In genomic region chr10:11286261-11286989, GRCh38 we compare ENCODE assay signal across 10 cellular contexts.
A peak's percentile ranks its signal among the peaks of the same experiment; 100 is the strongest.
DNase-seq lines count a peak whose midpoint lies in the region; ATAC-seq, FAIRE-seq and TF ChIP-seq lines count a peak whose summit lies in the region.
"Had no signal": no experiment of that assay in that cellular context is flagged by ENCODE, and none has a peak within 500 bp of the region (broad histone marks: within the 10 kb centered on the region; RNA-seq: fewer than 3 reads in every experiment).

No MANE protein-coding gene starts in this region.

- DNase-seq in GM12878 (ENCODE audit: low read depth, low spot score), result peak; percentile 64
- no peak for DNase-seq in SK-N-SH
- DNase-seq in PC-9, result no peak
- no peak for DNase-seq in BE2C
- no peak for DNase-seq in NCI-H748 treated with DMSO at 0.1 percent for 48 hours (lab: John Stamatoyannopoulos, UW)
- DNase-seq: NCI-H2029 had no signal

- H3K9ac ChIP-seq in GM12878 (ENCODE audit: control insufficient read depth, insufficient read depth, low read length) (peak overlapping the region; percentile 10; the same call in 1 of the 2 replicates), SK-N-SH (no peak overlapping the region)
- H3K9ac ChIP-seq: parathyroid adenoma had no signal

- H3K4me3 ChIP-seq in GM12878, result no peak overlapping the region
- H3K4me3 ChIP-seq in SK-N-SH (ENCODE audit: low read depth in 2 of 2, low read length in 1 of 2), result no peak overlapping the region
- no peak overlapping the region for H3K4me3 ChIP-seq in PC-9
- no peak overlapping the region for H3K4me3 ChIP-seq in BE2C (ENCODE audit: low read depth, low read length)

- H3K79me2 ChIP-seq in GM12878 (ENCODE audit: control insufficient read depth, insufficient read depth, low read length) (no peaks in the 10 kb centered on the region; the same call in 1 of the 2 replicates), SK-N-SH (ENCODE audit: insufficient read depth) (no peaks in the 10 kb centered on the region), PC-9 (ENCODE audit: low read depth) (no peaks in the 10 kb centered on the region)
- H3K79me2 ChIP-seq: parathyroid adenoma had no signal

- intact Hi-C loops in GM12878 (cut with micrococcal nuclease; ENCODE audit: unreplicated experiment), result no loop called here
- intact Hi-C loops in PC-9 (cut with micrococcal nuclease; ENCODE audit: unreplicated experiment), result no loop called here

- H3K27me3 ChIP-seq in GM12878 (replicated peaks in 1 of 2; ENCODE audit: control insufficient read depth in 2 of 2, insufficient read depth in 2 of 2, low read length in 1 of 2), result no peaks in the 10 kb centered on the region
- no peaks in the 10 kb centered on the region for H3K27me3 ChIP-seq in SK-N-SH (ENCODE audit: insufficient read depth)
- peaks cover 34% of the 10 kb centered on the region for H3K27me3 ChIP-seq in PC-9 (ENCODE audit: insufficient read depth, low read depth)
- no peaks in the 10 kb centered on the region for H3K27me3 ChIP-seq in BE2C

- ATAC-seq in GM18498 (IDR thresholded peaks at IDR 0.05; ENCODE audit: unreplicated experiment), result peak; percentile 89
- ATAC-seq in GM19324 (IDR thresholded peaks at IDR 0.05; ENCODE audit: low FRiP score, unreplicated experiment), result peak; percentile 69
- peak; percentile 62 for ATAC-seq in HG02981 (IDR thresholded peaks at IDR 0.05; ENCODE audit: unreplicated experiment)
- ATAC-seq in GM12878, result peak; percentile 80

- H3K27ac ChIP-seq in GM12878 (ENCODE audit: control insufficient read depth, insufficient read depth), result peak overlapping the region; percentile 79
- H3K27ac ChIP-seq in SK-N-SH (ENCODE audit: low read depth in 2 of 2, low read length in 1 of 2), result no peak overlapping the region
- no peak overlapping the region for H3K27ac ChIP-seq in PC-9
- H3K27ac ChIP-seq: parathyroid adenoma had no signal

- SMC1A ChIA-PET in GM12878 (lab: Charles Lee; ENCODE audit: uncharacterized antibody, unreplicated experiment), result interaction anchor here (0.9 to 1.3 kb wide), 3 partner anchors 16 to 173 kb away, joined by 3 to 4 read pairs (median 3); no protein-coding TSS in a partner anchor

- FAIRE-seq in GM12878 (lab: Jason Lieb, UNC), result peak; percentile 13

- H4K20me1 ChIP-seq in GM12878 (ENCODE audit: control insufficient read depth, insufficient read depth), result no peaks in the 10 kb centered on the region
- H4K20me1 ChIP-seq in SK-N-SH (ENCODE audit: insufficient read depth), result no peaks in the 10 kb centered on the region
- H4K20me1 ChIP-seq in PC-9 (ENCODE audit: insufficient read depth), result no peaks in the 10 kb centered on the region

- peak overlapping the region; percentile 76 for H3K4me2 ChIP-seq in GM12878 (ENCODE audit: control insufficient read depth, insufficient read depth)
- H3K4me2 ChIP-seq in SK-N-SH, result no peak overlapping the region
- no peak overlapping the region for H3K4me2 ChIP-seq in PC-9

- BruUV-seq in GM12878 (replicated peaks; lab: Mats Ljungman, UMichigan) (no TSS peak), PC-9 (replicated peaks; lab: Mats Ljungman, UMichigan) (no TSS peak)

- TF ChIP-seq EP300 in GM12878 (IDR thresholded peaks at IDR 0.05; ENCODE audit: borderline replicate concordance in 1 of 2, control insufficient read depth in 1 of 2, low read depth in 2 of 2, low read length in 2 of 2) (no peak), SK-N-SH (IDR thresholded peaks at IDR 0.05; ENCODE audit: borderline replicate concordance in 1 of 2, low read depth in 1 of 2, low read length in 1 of 2) (no peak)

- 31% methylated on average over 7 of the region's 7 CpGs for WGBS in GM12878 (ENCODE audit: insufficient coverage, insufficient replicate concordance, low lambda C conversion rate, missing lambda C conversion rate)
- WGBS in SK-N-SH (ENCODE audit: low lambda C conversion rate), result 29% methylated on average over 5 of the region's 7 CpGs

- RAD21 ChIA-PET in GM12878 (lab: Charles Lee; ENCODE audit: unreplicated experiment), result interaction anchor here (1.0 to 1.4 kb wide), 3 partner anchors 14 to 40 kb away, joined by 3 read pairs; no protein-coding TSS in a partner anchor

- TF ChIP-seq RAD21 in GM12878 (IDR thresholded peaks at IDR 0.05; ENCODE audit: insufficient read depth, low read depth, low read length) (no peak), SK-N-SH (IDR thresholded peaks at IDR 0.05; ENCODE audit: low read length) (no peak)

- H3K9me2 ChIP-seq in SK-N-SH (no peaks in the 10 kb centered on the region), PC-9 (ENCODE audit: insufficient read depth) (no peaks in the 10 kb centered on the region)

- CTCF ChIA-PET in GM12878 (lab: Yijun Ruan, JAX) (no interaction called here), SK-N-SH (lab: Yijun Ruan, JAX) (no interaction called here), PC-9 (lab: Charles Lee) (interaction anchor here (0.7 kb wide), 1 partner anchor 1934 kb away, joined by 6 read pairs; no protein-coding TSS in a partner anchor)

- POLR2A ChIA-PET in GM12878 (lab: Charles Lee) (interaction anchor here (0.6 kb wide), 1 partner anchor 1685 kb away, joined by 3 read pairs; no protein-coding TSS in a partner anchor), SK-N-SH (lab: Yijun Ruan, JAX) (no interaction called here), PC-9 (lab: Charles Lee; ENCODE audit: unreplicated experiment) (no interaction called here)

- no peaks in the 10 kb centered on the region for H3F3A ChIP-seq in SK-N-SH (replicated peaks; ENCODE audit: insufficient read depth)
- H3F3A ChIP-seq in PC-9 (ENCODE audit: insufficient read depth, low read depth), result no peaks in the 10 kb centered on the region

- H3K36me3 ChIP-seq in GM12878 (ENCODE audit: control insufficient read depth in 2 of 2, insufficient read depth in 2 of 2, low read length in 1 of 2) (peaks cover 28 to 59% of the 10 kb centered on the region in 2 experiments), SK-N-SH (replicated peaks in 1 of 2; ENCODE audit: control insufficient read depth in 1 of 2, insufficient read depth in 2 of 2, low read length in 1 of 2) (no peaks in the 10 kb centered on the region), PC-9 (ENCODE audit: low read depth) (no peaks in the 10 kb centered on the region), BE2C (no peaks in the 10 kb centered on the region)

- H2AFZ ChIP-seq in GM12878 (ENCODE audit: control insufficient read depth, low read depth, low read length), result no peak overlapping the region
- H2AFZ ChIP-seq in SK-N-SH (ENCODE audit: low read depth), result no peak overlapping the region
- no peak overlapping the region for H2AFZ ChIP-seq in PC-9
- H2AFZ ChIP-seq: parathyroid adenoma had no signal

- no peak for TF ChIP-seq POLR2A in GM12878 (IDR thresholded peaks at IDR 0.05; ENCODE audit: low read depth, low read length)

- TF ChIP-seq CTCF in GM12878 (IDR thresholded peaks at IDR 0.05 in 2 of 3, conservative IDR thresholded peaks at IDR 0.05 in 1 of 3; ENCODE audit: control insufficient read depth in 2 of 3, extremely low read depth in 1 of 3, insufficient read depth in 1 of 3, low read depth in 3 of 3, low read length in 3 of 3) (no peak), SK-N-SH (IDR thresholded peaks at IDR 0.05) (no peak), PC-9 (conservative IDR thresholded peaks at IDR 0.05) (no peak), BE2C (IDR thresholded peaks at IDR 0.05; ENCODE audit: low read depth, low read length) (no peak)

- no peaks in the 10 kb centered on the region; the same call in 2 of the 3 replicates for H3K9me3 ChIP-seq in GM12878 (replicated peaks; ENCODE audit: control insufficient read depth, insufficient read depth, low read length)
- no peaks in the 10 kb centered on the region for H3K9me3 ChIP-seq in SK-N-SH
- no peaks in the 10 kb centered on the region for H3K9me3 ChIP-seq in PC-9 (ENCODE audit: insufficient read depth, low read depth)
- H3K9me3 ChIP-seq in BE2C, result no peaks in the 10 kb centered on the region

- H3K4me1 ChIP-seq in GM12878 (ENCODE audit: control insufficient read depth, insufficient read depth, low read length) (peaks cover 23% of the 10 kb centered on the region), SK-N-SH (ENCODE audit: control insufficient read depth in 1 of 2, insufficient read depth in 2 of 2, low read depth in 1 of 2, low read length in 1 of 2) (no peaks in the 10 kb centered on the region), PC-9 (replicated peaks; ENCODE audit: insufficient read depth) (no peaks in the 10 kb centered on the region), BE2C (no peaks in the 10 kb centered on the region)
- H3K4me1 ChIP-seq: parathyroid adenoma had no signal

- in situ Hi-C loops in GM12878 (cut with MboI), result no loop called here

TF ChIP-seq in GM12878, 131 proteins besides CTCF, POLR2A, EP300 and RAD21 (continues in another document):
- TF ChIP-seq CEBPB (IDR thresholded peaks at IDR 0.05; ENCODE audit: borderline replicate concordance in 1 of 2, low read depth in 2 of 2, low read length in 2 of 2), result no peak
- no peak for TF ChIP-seq RFX5 (IDR thresholded peaks at IDR 0.05; ENCODE audit: low read depth, low read length)
- TF ChIP-seq PML (IDR thresholded peaks at IDR 0.05; ENCODE audit: low read length), result no peak; the same call in 1 of the 2 replicates
- no peak for TF ChIP-seq ZNF622 (IDR thresholded peaks at IDR 0.05)
- peak; percentile 51 for TF ChIP-seq RUNX3 (IDR thresholded peaks at IDR 0.05; ENCODE audit: low read length)
- peak; percentile 53 for TF ChIP-seq NFIC (IDR thresholded peaks at IDR 0.05; ENCODE audit: low read depth, low read length)
- peak in 1 of 2 experiments; percentile 49; a peak in 1 of 3 replicates for TF ChIP-seq EGR1 (IDR thresholded peaks at IDR 0.05; ENCODE audit: borderline replicate concordance in 1 of 2, low read depth in 2 of 2, low read length in 2 of 2)

TF ChIP-seq in SK-N-SH, 30 proteins besides CTCF, POLR2A, EP300 and RAD21:
- TF ChIP-seq MAX (IDR thresholded peaks at IDR 0.05; ENCODE audit: low read depth) (no peak), IRF3 (IDR thresholded peaks at IDR 0.05; ENCODE audit: low read depth, low read length) (no peak), RFX5 (IDR thresholded peaks at IDR 0.05; ENCODE audit: low read length) (no peak), EZH2phosphoT487 (IDR thresholded peaks at IDR 0.05; ENCODE audit: borderline replicate concordance, low read depth) (no peak), POLR2AphosphoS5 (IDR thresholded peaks at IDR 0.05; ENCODE audit: low read depth, low read length) (no peak), RCOR1 (IDR thresholded peaks at IDR 0.05; ENCODE audit: low read length) (no peak)
TF ChIP-seq in SK-N-SH: peak in this region for 0.
